Comparison of ENCODE assay signal across 8 cellular contexts in the genomic region with DNA sequence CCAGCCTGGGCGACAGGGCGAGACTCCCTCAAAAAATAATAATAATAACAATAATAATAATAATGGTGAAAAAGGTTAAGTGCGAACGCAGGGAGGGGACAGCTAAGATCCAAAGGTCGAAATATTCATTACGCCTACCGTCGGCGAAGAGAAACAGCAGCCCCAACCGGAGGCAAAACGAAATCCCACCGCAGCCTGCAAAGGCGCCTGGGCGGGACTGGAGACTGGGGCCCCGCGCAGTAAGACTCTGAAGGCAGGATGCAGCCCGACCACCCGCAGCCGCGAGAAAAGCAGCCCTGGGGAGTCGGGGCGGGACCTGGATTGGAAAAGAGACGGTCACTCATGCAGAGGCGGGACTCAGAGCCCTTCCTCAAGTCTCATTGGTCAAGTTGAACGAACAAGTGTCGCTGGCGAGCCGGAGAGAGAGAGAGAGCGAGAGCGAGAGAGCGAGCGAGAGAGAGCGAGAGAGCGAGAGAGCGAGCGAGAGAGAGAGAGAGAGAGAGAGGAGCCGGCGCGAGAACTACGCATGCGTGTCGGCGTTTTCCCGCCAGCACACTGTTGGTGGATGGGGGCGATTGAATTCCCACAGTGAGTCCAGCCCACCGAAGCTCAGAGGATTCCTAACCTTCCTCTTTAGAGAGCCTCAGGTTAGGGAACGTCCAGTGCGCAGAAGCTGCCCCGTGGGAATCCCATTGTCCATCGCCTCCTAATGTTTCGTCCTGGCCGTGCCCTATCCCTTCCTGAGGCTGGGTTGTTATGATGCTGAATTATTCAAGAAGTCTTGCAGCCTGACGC. TPM values are rescaled to one million over a fixed set of nuclear protein-coding genes. Genes with fewer than 3 reads are reported as not detected.
DNase-seq lines count a peak whose midpoint lies in the region; ATAC-seq, FAIRE-seq and TF ChIP-seq lines count a peak whose summit lies in the region.

No MANE protein-coding gene starts in this region.

- intact Hi-C loops in left ventricle myocardium superior (cut with micrococcal nuclease) (no loop called here), psoas muscle (cut with DNase I) (no loop called here)

- no peaks in the 10 kb centered on the region for H3K27me3 ChIP-seq in psoas muscle (ENCODE audit: insufficient read depth in 3 of 3, low read length in 2 of 3)

- peak overlapping the region; percentile 91 for H3K27ac ChIP-seq in psoas muscle

- TF ChIP-seq POLR2A in GM15510 (IDR thresholded peaks at IDR 0.05; ENCODE audit: borderline replicate concordance, extremely low read depth, insufficient read length) = peak; percentile 97

- peak; percentile 28 for TF ChIP-seq CTCF in psoas muscle (IDR thresholded peaks at IDR 0.05)

- H3K4me1 ChIP-seq in psoas muscle = peaks cover 16% of the 10 kb centered on the region

- ATAC-seq in HG02884 (IDR thresholded peaks at IDR 0.05; ENCODE audit: unreplicated experiment) = peak; percentile 87
- ATAC-seq in left ventricle myocardium superior = peak; percentile 94
- peak; percentile 93 to 95 (median 94) for ATAC-seq in psoas muscle

- no peak for FAIRE-seq in urothelium cell line (lab: Jason Lieb, UNC)

- WGBS in psoas muscle, 3 donors = 0% methylated on average over 49 to 53 of the region's 53 CpGs

- peaks cover 0 to 23% of the 10 kb centered on the region in 2 donors for H3K36me3 ChIP-seq in psoas muscle (ENCODE audit: insufficient read depth in 1 of 2, low read depth in 1 of 2)

- DNase-seq in NCI-H146 treated with DMSO at 0.1 percent for 48 hours (lab: John Stamatoyannopoulos, UW; ENCODE audit: unreplicated experiment) (peak; percentile 98), T-helper 1 cell (peak; percentile 87 to 99 (median 90)), amygdala (lab: John Stamatoyannopoulos, UW) (peak; percentile 68 to 99 (median 96)), left ventricle myocardium superior (peak; percentile 96), psoas muscle (peak; percentile 97 to 98), urothelium cell line (ENCODE audit: low spot score) (peak; percentile 94)

- H3K9me3 ChIP-seq in psoas muscle = no peaks in the 10 kb centered on the region

- H3K4me3 ChIP-seq in psoas muscle = peak overlapping the region; percentile 69

RNA-seq across cellular contexts. Expression of a gene that starts 10.7 kb away (rescaled TPM):
- total RNA-seq in left ventricle myocardium superior (15.0 TPM), psoas muscle (10 to 100 TPM; 20.6 to 28.8 (median 23.8) TPM)
- polyA plus RNA-seq in psoas muscle = 10 to 100 TPM; 17.6 to 61.3 (median 21.2) TPM

RNA-seq across cellular contexts. Expression of a gene that starts 17.6 kb away (rescaled TPM):
- total RNA-seq in left ventricle myocardium superior = 62.7 TPM
- total RNA-seq in psoas muscle = 10 to 100 TPM; 49.5 to 70.7 (median 57.2) TPM
- 100 to 1,000 TPM in 2 of 3 donors, 10 to 100 TPM in 1; 75.0 to 159 (median 108) TPM for polyA plus RNA-seq in psoas muscle

RNA-seq across cellular contexts. Expression of a gene that starts 28.7 kb away (rescaled TPM):
- total RNA-seq in left ventricle myocardium superior (18.9 TPM), psoas muscle (10 to 100 TPM; 11.7 to 28.5 (median 22.7) TPM)
- polyA plus RNA-seq in psoas muscle = 10 to 100 TPM; 15.2 to 20.9 (median 15.3) TPM

RNA-seq across cellular contexts. Expression of a gene that starts 32.7 kb away (rescaled TPM):
- total RNA-seq in left ventricle myocardium superior = 1.5 TPM
- total RNA-seq in psoas muscle = under 1 TPM in 3 of 4 donors, not detected in 1; 0.27 to 0.82 (median 0.32) TPM
- under 1 TPM; 0.38 to 0.97 (median 0.52) TPM for polyA plus RNA-seq in psoas muscle

RNA-seq across cellular contexts. Expression of a gene that starts 36.1 kb away (rescaled TPM):
- 14.1 TPM for total RNA-seq in left ventricle myocardium superior
- total RNA-seq in psoas muscle = 10 to 100 TPM in 3 of 4 donors, 1 to 10 TPM in 1; 8.1 to 17.7 (median 14.0) TPM
- polyA plus RNA-seq in psoas muscle = 10 to 100 TPM; 25.8 to 47.1 (median 27.4) TPM

Comparison
In these comparisons a context has a peak if more than half of its experiments do, and no peak if none do; other contexts are left out.
1. Peak in every context shown above with its lines: DNase-seq, ATAC-seq, H3K4me3 ChIP-seq and H3K27ac ChIP-seq.